In the genomic region with DNA sequence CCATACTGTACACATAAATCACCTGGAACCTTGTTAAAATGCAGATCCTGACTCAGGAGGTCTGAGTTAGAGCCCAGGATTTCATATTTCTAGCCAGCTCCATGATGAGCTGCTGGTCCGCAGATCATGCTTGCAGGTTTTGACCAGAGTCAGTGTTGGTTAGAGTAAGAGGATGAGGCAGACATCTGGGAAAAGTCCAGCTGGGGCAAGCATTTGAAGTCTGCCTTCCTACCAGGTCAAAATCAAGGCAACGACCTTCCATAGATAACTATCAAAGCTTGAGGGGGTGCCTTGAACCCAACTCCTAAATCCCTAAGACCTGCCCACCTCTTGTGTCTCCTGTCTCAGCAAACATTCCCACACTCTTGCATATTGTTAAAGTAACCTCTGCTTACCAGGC, we compare ENCODE assay signal across 21 cellular contexts. TPM values are rescaled to one million over a fixed set of nuclear protein-coding genes. Genes with fewer than 3 reads are reported as not detected.
DNase-seq lines count a peak whose midpoint lies in the region; ATAC-seq and TF ChIP-seq lines count a peak whose summit lies in the region.
"Had no signal": no experiment of that assay in that cellular context is flagged by ENCODE, and none has a peak within 500 bp of the region (broad histone marks: within the 10 kb centered on the region; RNA-seq: fewer than 3 reads in every experiment).

No MANE protein-coding gene starts in this region.

- CTCF ChIA-PET in naive thymus-derived CD4-positive, alpha-beta T cell (lab: Charles Lee): interaction anchor here (0.5 to 7.9 kb wide), 4 partner anchors 8 to 437 kb away, joined by 3 to 61 read pairs (median 4); a partner anchor contains a TSS

- H3K4me3 Mint-ChIP-seq in activated CD4-positive, alpha-beta T cell treated with anti-CD3 and anti-CD28 coated beads, Interleukin-2, amount 10 ng/mL, durations not matched to agents 24 days and 14 days: peak overlapping the region; percentile 40
- H3K4me3 Mint-ChIP-seq in activated T-helper 2 cell treated with anti-CD3 and anti-CD28 coated beads, Interferon-gamma antibody, Interleukin-2, Interleukin-4, amounts not matched to agents 10 μg/mL and 5 μg/mL and 100 μg/mL, durations not matched to agents 14 hours and 24 hours and 36 hours (ENCODE audit: low read depth): no peak overlapping the region
- no peak overlapping the region for H3K4me3 Mint-ChIP-seq in naive thymus-derived CD4-positive, alpha-beta T cell
- H3K4me3 Mint-ChIP-seq: nephron had no signal

- H3K4me3 ChIP-seq in MM.1S (ENCODE audit: low read length): no peak overlapping the region
- H3K4me3 ChIP-seq in naive thymus-derived CD4-positive, alpha-beta T cell (ENCODE audit: low read length): no peak overlapping the region
- H3K4me3 ChIP-seq: ovary, upper lobe of right lung had no signal

- H3K36me3 Mint-ChIP-seq in activated CD4-positive, alpha-beta T cell treated with anti-CD3 and anti-CD28 coated beads, Interleukin-2, amount 10 ng/mL, durations not matched to agents 24 days and 14 days (ENCODE audit: low read depth): peaks cover 96% of the 10 kb centered on the region
- H3K36me3 Mint-ChIP-seq in activated T-helper 2 cell treated with anti-CD3 and anti-CD28 coated beads, Interferon-gamma antibody, Interleukin-2, Interleukin-4, amounts not matched to agents 10 μg/mL and 5 μg/mL and 100 μg/mL, durations not matched to agents 14 hours and 24 hours and 36 hours (ENCODE audit: low read depth): peaks cover 100% of the 10 kb centered on the region
- peaks cover 36 to 94% (median 65%) of the 10 kb centered on the region in 5 donors for H3K36me3 Mint-ChIP-seq in naive thymus-derived CD4-positive, alpha-beta T cell

- H3K27ac Mint-ChIP-seq in activated CD4-positive, alpha-beta T cell treated with anti-CD3 and anti-CD28 coated beads, Interleukin-2, amount 10 ng/mL, durations not matched to agents 24 days and 14 days: peak overlapping the region; percentile 91
- H3K27ac Mint-ChIP-seq in activated T-helper 2 cell treated with anti-CD3 and anti-CD28 coated beads, Interferon-gamma antibody, Interleukin-2, Interleukin-4, amounts not matched to agents 10 μg/mL and 5 μg/mL and 100 μg/mL, durations not matched to agents 14 hours and 24 hours and 36 hours: peak overlapping the region; percentile 77
- H3K27ac Mint-ChIP-seq in naive thymus-derived CD4-positive, alpha-beta T cell: peak overlapping the region in 7 of 9 donors; percentile 45 to 86 (median 81)
- H3K27ac Mint-ChIP-seq: nephron had no signal

- H3K4me1 ChIP-seq in MM.1S (ENCODE audit: low read length): peaks cover 13% of the 10 kb centered on the region
- peaks cover 5 to 24% of the 10 kb centered on the region in 2 donors for H3K4me1 ChIP-seq in naive thymus-derived CD4-positive, alpha-beta T cell (ENCODE audit: control insufficient read depth in 2 of 2, insufficient read depth in 2 of 2, low read length in 2 of 2)
- H3K4me1 ChIP-seq: upper lobe of right lung had no signal

- peak overlapping the region; percentile 56; the same call in 1 of the 2 replicates for H3K27ac ChIP-seq in MM.1S (ENCODE audit: low read length)
- peak overlapping the region; percentile 44 for H3K27ac ChIP-seq in naive thymus-derived CD4-positive, alpha-beta T cell (ENCODE audit: low read depth, low read length)
- H3K27ac ChIP-seq: HL-60, ovary, upper lobe of right lung had no signal

- H3K9me3 Mint-ChIP-seq in activated CD4-positive, alpha-beta T cell treated with anti-CD3 and anti-CD28 coated beads, Interleukin-2, amount 10 ng/mL, durations not matched to agents 24 days and 14 days: peaks cover 26% of the 10 kb centered on the region
- H3K9me3 Mint-ChIP-seq in activated T-helper 2 cell treated with anti-CD3 and anti-CD28 coated beads, Interferon-gamma antibody, Interleukin-2, Interleukin-4, amounts not matched to agents 10 μg/mL and 5 μg/mL and 100 μg/mL, durations not matched to agents 14 hours and 24 hours and 36 hours: peaks cover 32% of the 10 kb centered on the region
- peaks cover 5 to 27% (median 11%) of the 10 kb centered on the region in 11 donors for H3K9me3 Mint-ChIP-seq in naive thymus-derived CD4-positive, alpha-beta T cell

- H3K9me3 ChIP-seq in MM.1S (replicated peaks; ENCODE audit: insufficient read depth, low read length): no peaks in the 10 kb centered on the region
- peaks cover 0 to 8% (median 5%) of the 10 kb centered on the region in 3 experiments for H3K9me3 ChIP-seq in naive thymus-derived CD4-positive, alpha-beta T cell (ENCODE audit: control insufficient read depth in 2 of 3, low read length in 3 of 3)
- H3K9me3 ChIP-seq: ovary, upper lobe of right lung had no signal

- H3K9me2 ChIP-seq in MM.1S (replicated peaks; ENCODE audit: insufficient read depth, low read length): no peaks in the 10 kb centered on the region

- peaks cover 55% of the 10 kb centered on the region for H3K4me1 Mint-ChIP-seq in activated CD4-positive, alpha-beta T cell treated with anti-CD3 and anti-CD28 coated beads, Interleukin-2, amount 10 ng/mL, durations not matched to agents 24 days and 14 days
- H3K4me1 Mint-ChIP-seq in activated T-helper 2 cell treated with anti-CD3 and anti-CD28 coated beads, Interferon-gamma antibody, Interleukin-2, Interleukin-4, amounts not matched to agents 10 μg/mL and 5 μg/mL and 100 μg/mL, durations not matched to agents 14 hours and 24 hours and 36 hours (ENCODE audit: low read depth): peaks cover 37% of the 10 kb centered on the region
- peaks cover 15 to 83% (median 61%) of the 10 kb centered on the region in 7 donors for H3K4me1 Mint-ChIP-seq in naive thymus-derived CD4-positive, alpha-beta T cell
- H3K4me1 Mint-ChIP-seq: nephron had no signal

- H3F3A ChIP-seq in MM.1S (ENCODE audit: insufficient read depth, low read length): 0 out of 2 replicates have a peak, but pooled peaks cover 5% of the 10 kb centered on the region

- no peak overlapping the region for H3K4me2 ChIP-seq in MM.1S (ENCODE audit: low read depth, low read length)

- H2AFZ ChIP-seq in MM.1S (ENCODE audit: low read length): no peak overlapping the region

- POLR2A ChIA-PET in naive thymus-derived CD4-positive, alpha-beta T cell (lab: Charles Lee): interaction anchor here (4.9 kb wide), 1 partner anchor 9 kb away, joined by 36 read pairs; a partner anchor contains a TSS

- peaks cover 32% of the 10 kb centered on the region for H3K79me2 ChIP-seq in MM.1S (ENCODE audit: low read length)

- no peaks in the 10 kb centered on the region for H4K20me1 ChIP-seq in MM.1S (ENCODE audit: insufficient read depth, low read length)

- no peak overlapping the region for H3K9ac ChIP-seq in MM.1S (ENCODE audit: low read length)

- TF ChIP-seq CTCF in MM.1S (IDR thresholded peaks at IDR 0.05; ENCODE audit: low read length): no peak

- intact Hi-C loops in activated CD4-positive, alpha-beta T cell treated with anti-CD3 and anti-CD28 coated beads, Interleukin-2, amount 10 ng/mL, durations not matched to agents 24 days and 14 days (cut with micrococcal nuclease): no loop called here
- intact Hi-C loops in activated T-helper 2 cell treated with anti-CD3 and anti-CD28 coated beads, Interferon-gamma antibody, Interleukin-2, Interleukin-4, amounts not matched to agents 10 μg/mL and 5 μg/mL and 100 μg/mL, durations not matched to agents 14 hours and 24 hours and 36 hours (cut with micrococcal nuclease): no loop called here
- intact Hi-C loops in naive thymus-derived CD4-positive, alpha-beta T cell (cut with micrococcal nuclease): no loop called here
- intact Hi-C loops in left cardiac atrium (cut with DNase I): no loop called here

- no peaks in the 10 kb centered on the region for H3K27me3 ChIP-seq in MM.1S (replicated peaks; ENCODE audit: insufficient read depth, low read length)
- H3K27me3 ChIP-seq in naive thymus-derived CD4-positive, alpha-beta T cell (ENCODE audit: control insufficient read depth in 2 of 2, insufficient read depth in 2 of 2, low read length in 2 of 2): no peaks in the 10 kb centered on the region
- H3K27me3 ChIP-seq: ovary, upper lobe of right lung had no signal

- ATAC-seq in naive thymus-derived CD4-positive, alpha-beta T cell: no peak
- no peak for ATAC-seq in HG02981 (IDR thresholded peaks at IDR 0.05; ENCODE audit: unreplicated experiment)
- no peak for ATAC-seq in left cardiac atrium
- ATAC-seq: HepG2, left colon, right cardiac atrium, upper lobe of right lung had no signal

- no peak for DNase-seq in activated CD4-positive, alpha-beta T cell treated with anti-CD3 and anti-CD28 coated beads, Interleukin-2, amount 10 ng/mL, durations not matched to agents 24 days and 14 days
- no peak for DNase-seq in activated CD4-positive, alpha-beta T cell treated with anti-CD3 and anti-CD28 coated beads, Interleukin-2, amount 50 U/mL, for 48 hours
- DNase-seq in MM.1S (no peak), HCEC 1CT (no peak), left cardiac atrium (no peak)
- no peak for DNase-seq in activated T-helper 2 cell treated with anti-CD3 and anti-CD28 coated beads, Interferon-gamma antibody, Interleukin-2, Interleukin-4, amounts not matched to agents 10 μg/mL and 5 μg/mL and 100 μg/mL, durations not matched to agents 14 hours and 24 hours and 36 hours (ENCODE audit: low spot score)
- no peak for DNase-seq in naive thymus-derived CD4-positive, alpha-beta T cell
- DNase-seq: amygdala; GOT3; left colon; NCI-H1092 treated with DMSO at 0.1 percent for 48 hours; NCI-H2029; NCI-H2227 treated with DMSO at 0.1 percent for 48 hours; ovary; right cardiac atrium; stimulated activated CD4-positive, alpha-beta T cell treated with anti-CD3 and anti-CD28 coated beads, Interleukin-12 subunit alpha, Interleukin-12 subunit beta, amount 100 ng/mL, for 4 hours; upper lobe of right lung had no signal

- H3K27me3 Mint-ChIP-seq in activated CD4-positive, alpha-beta T cell treated with anti-CD3 and anti-CD28 coated beads, Interleukin-2, amount 10 ng/mL, durations not matched to agents 24 days and 14 days: no peaks in the 10 kb centered on the region
- no peaks in the 10 kb centered on the region for H3K27me3 Mint-ChIP-seq in activated T-helper 2 cell treated with anti-CD3 and anti-CD28 coated beads, Interferon-gamma antibody, Interleukin-2, Interleukin-4, amounts not matched to agents 10 μg/mL and 5 μg/mL and 100 μg/mL, durations not matched to agents 14 hours and 24 hours and 36 hours (ENCODE audit: low read depth)
- H3K27me3 Mint-ChIP-seq in naive thymus-derived CD4-positive, alpha-beta T cell: no peaks in the 10 kb centered on the region

- H3K36me3 ChIP-seq in MM.1S (replicated peaks; ENCODE audit: insufficient read depth, low read length): no peaks in the 10 kb centered on the region
- H3K36me3 ChIP-seq in naive thymus-derived CD4-positive, alpha-beta T cell (ENCODE audit: control insufficient read depth in 2 of 3, insufficient read depth in 3 of 3, low read length in 3 of 3): peaks cover 0 to 64% (median 27%) of the 10 kb centered on the region in 3 experiments
- H3K36me3 ChIP-seq: ovary had no signal

RNA-seq across cellular contexts. Expression of a gene that starts 9.2 kb away (rescaled TPM):
- total RNA-seq in activated CD4-positive, alpha-beta T cell treated with anti-CD3 and anti-CD28 coated beads, Interleukin-2, amount 10 ng/mL, durations not matched to agents 24 days and 14 days: 111 and 118 TPM in 2 replicates
- total RNA-seq in activated T-helper 2 cell treated with anti-CD3 and anti-CD28 coated beads, Interferon-gamma antibody, Interleukin-2, Interleukin-4, amounts not matched to agents 10 μg/mL and 5 μg/mL and 100 μg/mL, durations not matched to agents 14 hours and 24 hours and 36 hours: 86.4 and 88.3 TPM in 2 replicates
- total RNA-seq in naive thymus-derived CD4-positive, alpha-beta T cell: 100 to 1,000 TPM in 1 of 5 experiments, 10 to 100 TPM in 4; 29.9 to 238 (median 66.0) TPM
- polyA plus RNA-seq in naive thymus-derived CD4-positive, alpha-beta T cell: 10 to 100 TPM; 30.5 to 63.6 TPM
- 10 to 100 TPM in 1 of 2 donors, 1 to 10 TPM in 1; 6.5 to 18.4 TPM for total RNA-seq in left cardiac atrium

RNA-seq across cellular contexts. Expression of a gene that starts 49.3 kb away (rescaled TPM):
- 47.5 and 48.9 TPM in 2 replicates for total RNA-seq in activated CD4-positive, alpha-beta T cell treated with anti-CD3 and anti-CD28 coated beads, Interleukin-2, amount 10 ng/mL, durations not matched to agents 24 days and 14 days
- 27.2 and 29.6 TPM in 2 replicates for total RNA-seq in activated T-helper 2 cell treated with anti-CD3 and anti-CD28 coated beads, Interferon-gamma antibody, Interleukin-2, Interleukin-4, amounts not matched to agents 10 μg/mL and 5 μg/mL and 100 μg/mL, durations not matched to agents 14 hours and 24 hours and 36 hours
- 100 to 1,000 TPM in 1 of 5 experiments, 10 to 100 TPM in 4; 17.8 to 264 (median 21.6) TPM for total RNA-seq in naive thymus-derived CD4-positive, alpha-beta T cell
- polyA plus RNA-seq in naive thymus-derived CD4-positive, alpha-beta T cell: 10 to 100 TPM; 14.8 to 20.7 TPM
- 10 to 100 TPM in 1 of 2 donors, 1 to 10 TPM in 1; 8.1 to 19.4 TPM for total RNA-seq in left cardiac atrium
